22 cellular contexts compared by ENCODE assay signal in the genomic region with DNA sequence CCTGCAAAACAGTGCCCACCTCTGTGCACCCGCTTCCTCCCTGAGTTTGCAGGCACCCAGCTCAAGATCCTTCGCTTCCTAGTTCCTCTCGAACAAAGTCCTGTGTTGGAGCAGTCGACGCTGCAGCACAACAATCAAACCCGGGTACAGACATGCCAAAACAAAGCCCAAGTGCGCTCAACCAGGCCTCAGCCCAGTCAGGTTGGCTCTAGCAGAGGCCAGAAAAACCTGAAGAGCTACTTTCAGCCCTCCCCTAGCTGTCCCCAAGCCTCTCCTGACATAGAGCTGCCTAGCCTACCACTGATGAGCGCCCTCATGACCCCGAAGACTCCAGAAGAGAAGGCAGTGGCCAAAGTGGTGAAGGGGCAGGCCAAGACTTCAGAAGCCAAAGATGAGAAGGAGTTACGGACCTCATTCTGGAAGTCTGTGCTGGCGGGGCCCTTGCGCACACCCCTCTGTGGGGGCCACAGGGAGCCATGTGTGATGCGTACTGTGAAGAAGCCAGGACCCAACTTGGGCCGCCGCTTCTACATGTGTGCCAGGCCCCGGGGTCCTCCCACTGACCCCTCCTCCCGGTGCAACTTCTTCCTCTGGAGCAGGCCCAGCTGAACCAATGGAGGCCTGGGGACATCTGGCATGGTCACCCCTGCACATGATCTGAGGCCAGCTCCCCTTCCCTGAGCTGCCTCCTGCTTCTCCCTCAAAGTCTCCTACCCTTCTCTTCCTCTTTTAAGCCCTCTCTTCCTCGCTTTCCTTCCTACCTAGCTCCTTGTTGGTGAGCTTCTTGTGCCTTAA. TPM values are rescaled to one million over a fixed set of nuclear protein-coding genes. Genes with fewer than 3 reads are reported as not detected.
DNase-seq lines count a peak whose midpoint lies in the region; ATAC-seq and TF ChIP-seq lines count a peak whose summit lies in the region.
"Had no signal": no experiment of that assay in that cellular context is flagged by ENCODE, and none has a peak within 500 bp of the region (broad histone marks: within the 10 kb centered on the region; RNA-seq: fewer than 3 reads in every experiment).

No MANE protein-coding gene starts in this region.

- H3K4me1 Mint-ChIP-seq in mesothelial cell of epicardium (peaks cover 17% of the 10 kb centered on the region), type B pancreatic cell (ENCODE audit: unreplicated experiment) (no peaks in the 10 kb centered on the region)
- H3K4me1 Mint-ChIP-seq: nephron progenitor cell had no signal

- ATAC-seq in GM18519 (IDR thresholded peaks at IDR 0.05; ENCODE audit: low FRiP score, unreplicated experiment) = no peak
- no peak for ATAC-seq in HG03432 (IDR thresholded peaks at IDR 0.05; ENCODE audit: unreplicated experiment)
- ATAC-seq: activated CD4-positive, alpha-beta T cell treated with anti-CD3 and anti-CD28 coated beads for 36 hours; activated CD8-positive, alpha-beta memory T cell treated with anti-CD3 and anti-CD28 coated beads, Interleukin-2, amount 10 ng/mL, durations not matched to agents 7 days and 5 days had no signal

- intact Hi-C loops in cardiac septum (cut with DNase I) = no loop called here
- intact Hi-C loops in colonic mucosa (cut with DNase I) = no loop called here

- no peaks in the 10 kb centered on the region for H3K9me3 ChIP-seq in right atrium auricular region
- no peaks in the 10 kb centered on the region for H3K9me3 ChIP-seq in colonic mucosa

- no peak for TF ChIP-seq CTCF in right atrium auricular region (IDR thresholded peaks at IDR 0.05)
- TF ChIP-seq CTCF in colonic mucosa (IDR thresholded peaks at IDR 0.05) = no peak
- TF ChIP-seq CTCF in mesothelial cell of epicardium (IDR thresholded peaks at IDR 0.05; ENCODE audit: unreplicated experiment) = no peak
- no peak for TF ChIP-seq CTCF in type B pancreatic cell (conservative IDR thresholded peaks at IDR 0.05)

- H3K27ac Mint-ChIP-seq in mesothelial cell of epicardium (peak overlapping the region; percentile 93), type B pancreatic cell (peak overlapping the region; percentile 83)
- H3K27ac Mint-ChIP-seq: activated CD4-positive, alpha-beta T cell treated with anti-CD3 and anti-CD28 coated beads for 36 hours; activated CD8-positive, alpha-beta memory T cell treated with anti-CD3 and anti-CD28 coated beads, Interleukin-2, amount 10 ng/mL, durations not matched to agents 7 days and 5 days; activated T-helper 2 cell treated with anti-CD3 and anti-CD28 coated beads, Interferon-gamma antibody, Interleukin-2, Interleukin-4, amounts not matched to agents 10 μg/mL and 5 μg/mL and 100 μg/mL, durations not matched to agents 14 hours and 24 hours and 36 hours; CD4-positive, CD25-positive, alpha-beta regulatory T cell; memory B cell; nephron progenitor cell; progenitor cell of endocrine pancreas had no signal

- no peaks in the 10 kb centered on the region for H3K27me3 Mint-ChIP-seq in mesothelial cell of epicardium (ENCODE audit: low read depth)
- no peaks in the 10 kb centered on the region for H3K27me3 Mint-ChIP-seq in type B pancreatic cell
- H3K27me3 Mint-ChIP-seq: activated CD4-positive, alpha-beta T cell treated with anti-CD3 and anti-CD28 coated beads for 36 hours; activated CD8-positive, alpha-beta memory T cell treated with anti-CD3 and anti-CD28 coated beads, Interleukin-2, amount 10 ng/mL, durations not matched to agents 7 days and 5 days; CD4-positive, CD25-positive, alpha-beta regulatory T cell; central memory CD8-positive, alpha-beta T cell; memory B cell; progenitor cell of endocrine pancreas had no signal

- H3K36me3 ChIP-seq in right atrium auricular region (peaks cover 12% of the 10 kb centered on the region), colonic mucosa (no peaks in the 10 kb centered on the region)

- DNase-seq in right atrium auricular region (ENCODE audit: low spot score) (no peak), cardiac septum (ENCODE audit: low spot score) (no peak), colonic mucosa (no peak), mesothelial cell of epicardium (ENCODE audit: low spot score in 2 of 2, unreplicated experiment in 2 of 2) (no peak), type B pancreatic cell (ENCODE audit: extremely low spot score, unreplicated experiment) (no peak), NCI-H1694 (lab: John Stamatoyannopoulos, UW) (no peak)
- DNase-seq: activated CD4-positive, alpha-beta T cell treated with anti-CD3 and anti-CD28 coated beads for 36 hours; activated CD8-positive, alpha-beta memory T cell treated with anti-CD3 and anti-CD28 coated beads, Interleukin-2, amount 10 ng/mL, durations not matched to agents 7 days and 5 days; amniotic stem cell; CD4-positive, CD25-positive, alpha-beta regulatory T cell; effector memory CD4-positive, alpha-beta T cell; NCI-H187 treated with DMSO at 0.1 percent for 48 hours; NCI-H446; nephron progenitor cell; NK-92 treated with Interleukin-12 subunit alpha and Interleukin-12 subunit beta, amount 100 ng/mL, for 24 hours; RPMI8226 had no signal

- H3K4me3 ChIP-seq in right atrium auricular region (no peak overlapping the region), colonic mucosa (no peak overlapping the region)

- H3K4me1 ChIP-seq in right atrium auricular region (peaks cover 0 to 23% of the 10 kb centered on the region in 2 donors), colonic mucosa (no peaks in the 10 kb centered on the region)

- H3K9ac ChIP-seq in colonic mucosa (ENCODE audit: low read depth in 2 of 2, low read length in 2 of 2) = peak overlapping the region in 1 of 2 donors; percentile 32

- H3K36me3 Mint-ChIP-seq in mesothelial cell of epicardium = peaks cover 9% of the 10 kb centered on the region
- H3K36me3 Mint-ChIP-seq in type B pancreatic cell = peaks cover 16% of the 10 kb centered on the region

- H3K27me3 ChIP-seq in right atrium auricular region (no peaks in the 10 kb centered on the region), colonic mucosa (no peaks in the 10 kb centered on the region)

- H3K9me3 Mint-ChIP-seq in mesothelial cell of epicardium = peaks cover 6% of the 10 kb centered on the region
- H3K9me3 Mint-ChIP-seq in type B pancreatic cell = no peaks in the 10 kb centered on the region
- H3K9me3 Mint-ChIP-seq: activated T-helper 2 cell treated with anti-CD3 and anti-CD28 coated beads, Interferon-gamma antibody, Interleukin-2, Interleukin-4, amounts not matched to agents 10 μg/mL and 5 μg/mL and 100 μg/mL, durations not matched to agents 14 hours and 24 hours and 36 hours; central memory CD8-positive, alpha-beta T cell; memory B cell had no signal

- no peak overlapping the region for H3K4me3 Mint-ChIP-seq in mesothelial cell of epicardium
- peak overlapping the region; percentile 46 for H3K4me3 Mint-ChIP-seq in type B pancreatic cell
- H3K4me3 Mint-ChIP-seq: activated CD4-positive, alpha-beta T cell treated with anti-CD3 and anti-CD28 coated beads for 36 hours; activated CD8-positive, alpha-beta memory T cell treated with anti-CD3 and anti-CD28 coated beads, Interleukin-2, amount 10 ng/mL, durations not matched to agents 7 days and 5 days; CD4-positive, CD25-positive, alpha-beta regulatory T cell; central memory CD8-positive, alpha-beta T cell; memory B cell; nephron progenitor cell had no signal

- H3K27ac ChIP-seq in right atrium auricular region (peak overlapping the region; percentile 43 to 69), colonic mucosa (peak overlapping the region; percentile 75)

RNA-seq across cellular contexts. Expression of a gene that starts 6.9 kb away (rescaled TPM):
- total RNA-seq in right atrium auricular region (1 to 10 TPM; 6.6 to 7.7 TPM), cardiac septum (8.4 TPM), colonic mucosa (10 to 100 TPM; 22.0 to 28.2 TPM), mesothelial cell of epicardium (13.5 to 17.2 TPM (median 15.7 TPM) in 3 replicates), type B pancreatic cell (ENCODE audit: low replicate concordance) (17.1 and 24.3 TPM in 2 replicates)

RNA-seq across cellular contexts. Expression of a gene that starts 13.0 kb away (rescaled TPM):
- total RNA-seq in right atrium auricular region (not detected), cardiac septum (0.35 TPM), colonic mucosa (under 1 TPM; 0.25 to 0.32 TPM), mesothelial cell of epicardium (0.83 to 1.1 TPM (median 1.1 TPM) in 3 replicates), type B pancreatic cell (ENCODE audit: low replicate concordance) (0.51 and 0.86 TPM in 2 replicates)

RNA-seq across cellular contexts. Expression of a gene that starts 23.8 kb away (rescaled TPM):
- total RNA-seq in right atrium auricular region = 1 to 10 TPM; 8.3 to 9.8 TPM
- total RNA-seq in cardiac septum = 5.6 TPM
- total RNA-seq in colonic mucosa = under 1 TPM in 1 of 2 donors, not detected in 1; 0.74 TPM
- total RNA-seq in mesothelial cell of epicardium = not detected in 3 replicates
- not detected in 2 replicates for total RNA-seq in type B pancreatic cell (ENCODE audit: low replicate concordance)
- total RNA-seq: activated CD4-positive, alpha-beta T cell treated with anti-CD3 and anti-CD28 coated beads for 36 hours; activated CD8-positive, alpha-beta memory T cell treated with anti-CD3 and anti-CD28 coated beads, Interleukin-2, amount 10 ng/mL, durations not matched to agents 7 days and 5 days; activated T-helper 2 cell treated with anti-CD3 and anti-CD28 coated beads, Interferon-gamma antibody, Interleukin-2, Interleukin-4, amounts not matched to agents 10 μg/mL and 5 μg/mL and 100 μg/mL, durations not matched to agents 14 hours and 24 hours and 36 hours; CD4-positive, CD25-positive, alpha-beta regulatory T cell; progenitor cell of endocrine pancreas had no signal
